1 cellular context compared by ENCODE assay signal in the genomic region with DNA sequence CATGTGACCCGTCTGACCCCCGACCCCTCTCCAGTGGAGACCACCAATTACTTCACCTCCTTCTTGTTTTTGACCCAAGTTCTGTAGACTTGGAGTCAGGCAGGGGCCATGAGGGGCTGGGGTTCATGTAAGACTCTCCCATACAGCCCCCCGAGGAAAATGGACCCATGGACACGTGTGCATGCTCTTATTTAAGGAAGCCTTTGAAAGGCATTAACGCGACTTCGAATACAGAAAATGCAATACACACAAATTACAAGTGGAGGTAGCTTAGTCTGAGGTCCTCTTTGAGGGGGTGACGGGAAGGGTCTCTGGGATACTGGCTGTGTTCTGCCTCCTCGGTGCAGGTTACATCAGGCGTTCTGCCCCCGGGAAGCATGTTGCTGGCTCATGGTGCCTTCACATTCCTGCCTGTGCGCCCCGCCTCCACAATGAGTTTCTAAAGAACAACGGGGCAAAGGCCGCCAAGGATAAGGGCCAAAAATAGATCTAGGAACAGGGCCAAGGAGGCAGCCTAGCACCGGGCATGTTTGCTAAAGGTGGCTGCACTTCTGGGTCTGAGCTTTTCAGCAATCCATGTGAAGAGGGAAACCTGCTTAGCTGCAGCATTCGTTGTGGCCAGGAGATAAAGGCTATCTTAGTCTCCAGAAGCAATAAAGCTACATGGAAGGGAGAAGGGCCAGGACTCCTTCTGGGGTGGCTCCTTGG.
TF ChIP-seq lines count a peak whose summit lies in the region.

No MANE protein-coding gene starts in this region.

TF ChIP-seq in K562, 482 proteins besides CTCF, POLR2A, EP300 and RAD21 (continued from another document and continues in another):
- TF ChIP-seq, protein P1, sequence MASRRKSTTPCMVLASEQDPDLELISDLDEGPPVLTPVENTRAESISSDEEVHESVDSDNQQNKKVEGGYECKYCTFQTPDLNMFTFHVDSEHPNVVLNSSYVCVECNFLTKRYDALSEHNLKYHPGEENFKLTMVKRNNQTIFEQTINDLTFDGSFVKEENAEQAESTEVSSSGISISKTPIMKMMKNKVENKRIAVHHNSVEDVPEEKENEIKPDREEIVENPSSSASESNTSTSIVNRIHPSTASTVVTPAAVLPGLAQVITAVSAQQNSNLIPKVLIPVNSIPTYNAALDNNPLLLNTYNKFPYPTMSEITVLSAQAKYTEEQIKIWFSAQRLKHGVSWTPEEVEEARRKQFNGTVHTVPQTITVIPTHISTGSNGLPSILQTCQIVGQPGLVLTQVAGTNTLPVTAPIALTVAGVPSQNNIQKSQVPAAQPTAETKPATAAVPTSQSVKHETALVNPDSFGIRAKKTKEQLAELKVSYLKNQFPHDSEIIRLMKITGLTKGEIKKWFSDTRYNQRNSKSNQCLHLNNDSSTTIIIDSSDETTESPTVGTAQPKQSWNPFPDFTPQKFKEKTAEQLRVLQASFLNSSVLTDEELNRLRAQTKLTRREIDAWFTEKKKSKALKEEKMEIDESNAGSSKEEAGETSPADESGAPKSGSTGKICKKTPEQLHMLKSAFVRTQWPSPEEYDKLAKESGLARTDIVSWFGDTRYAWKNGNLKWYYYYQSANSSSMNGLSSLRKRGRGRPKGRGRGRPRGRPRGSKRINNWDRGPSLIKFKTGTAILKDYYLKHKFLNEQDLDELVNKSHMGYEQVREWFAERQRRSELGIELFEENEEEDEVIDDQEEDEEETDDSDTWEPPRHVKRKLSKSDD (conservative IDR thresholded peaks at IDR 0.05; ENCODE audit: low read length) = no peak
- TF ChIP-seq, protein P2, sequence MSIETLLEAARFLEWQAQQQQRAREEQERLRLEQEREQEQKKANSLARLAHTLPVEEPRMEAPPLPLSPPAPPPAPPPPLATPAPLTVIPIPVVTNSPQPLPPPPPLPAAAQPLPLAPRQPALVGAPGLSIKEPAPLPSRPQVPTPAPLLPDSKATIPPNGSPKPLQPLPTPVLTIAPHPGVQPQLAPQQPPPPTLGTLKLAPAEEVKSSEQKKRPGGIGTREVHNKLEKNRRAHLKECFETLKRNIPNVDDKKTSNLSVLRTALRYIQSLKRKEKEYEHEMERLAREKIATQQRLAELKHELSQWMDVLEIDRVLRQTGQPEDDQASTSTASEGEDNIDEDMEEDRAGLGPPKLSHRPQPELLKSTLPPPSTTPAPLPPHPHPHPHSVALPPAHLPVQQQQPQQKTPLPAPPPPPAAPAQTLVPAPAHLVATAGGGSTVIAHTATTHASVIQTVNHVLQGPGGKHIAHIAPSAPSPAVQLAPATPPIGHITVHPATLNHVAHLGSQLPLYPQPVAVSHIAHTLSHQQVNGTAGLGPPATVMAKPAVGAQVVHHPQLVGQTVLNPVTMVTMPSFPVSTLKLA (conservative IDR thresholded peaks at IDR 0.05) = peak; percentile 55 to 64; a peak in 3 of 4 replicates
- TF ChIP-seq ZC3H8 (IDR thresholded peaks at IDR 0.05) (no peak), ELF4 (CRISPR knock-in tag; IDR thresholded peaks at IDR 0.05) (no peak), ZNF3 (CRISPR knock-in tag; IDR thresholded peaks at IDR 0.05) (no peak), FOXA3 (CRISPR knock-in tag; conservative IDR thresholded peaks at IDR 0.05 in 1 of 2, IDR thresholded peaks at IDR 0.05 in 1 of 2) (peak; percentile 18 to 89; a peak in 2 of 4 replicates), TEAD1 (CRISPR knock-in tag; IDR thresholded peaks at IDR 0.05) (peak in 1 of 2 experiments; percentile 66; a peak in 2 of 4 replicates), PHF8 (IDR thresholded peaks at IDR 0.05; ENCODE audit: borderline replicate concordance, low read length) (peak; percentile 0; the same call in 1 of the 2 replicates), TRIM28 (IDR thresholded peaks at IDR 0.05) (no peak), MYNN (IDR thresholded peaks at IDR 0.05) (peak; percentile 85), MYNN (CRISPR knock-in tag; IDR thresholded peaks at IDR 0.05) (no peak), ZNF551 (CRISPR knock-in tag; IDR thresholded peaks at IDR 0.05) (no peak), MAZ (CRISPR knock-in tag; conservative IDR thresholded peaks at IDR 0.05 in 1 of 2, IDR thresholded peaks at IDR 0.05 in 1 of 2) (no peak), RAD51 (IDR thresholded peaks at IDR 0.05; ENCODE audit: borderline replicate concordance, low read depth) (no peak), CTBP1 (IDR thresholded peaks at IDR 0.05; ENCODE audit: borderline replicate concordance) (peak; percentile 60; the same call in 1 of the 2 replicates), ZNF165 (CRISPR knock-in tag; IDR thresholded peaks at IDR 0.05; ENCODE audit: borderline replicate concordance) (no peak), FUS (optimal IDR thresholded peaks at IDR 0.05; ENCODE audit: low read depth, low read length) (no peak), CEBPB (tag; IDR thresholded peaks at IDR 0.05) (0 out of 2 replicates have a peak, but pooled peaks have one; percentile 23), PPARD (CRISPR knock-in tag; IDR thresholded peaks at IDR 0.05) (no peak), PHB (CRISPR knock-in tag; IDR thresholded peaks at IDR 0.05) (no peak), GTF2A2 (tag; IDR thresholded peaks at IDR 0.05) (no peak), HDAC6 (IDR thresholded peaks at IDR 0.05; ENCODE audit: low read depth, low read length) (no peak), ZNF583 (CRISPR knock-in tag; IDR thresholded peaks at IDR 0.05) (no peak; the same call in 1 of the 2 replicates), YBX1 (IDR thresholded peaks at IDR 0.05) (no peak), ZNF431 (CRISPR knock-in tag; IDR thresholded peaks at IDR 0.05) (no peak; the same call in 1 of the 2 replicates), ATF1 (CRISPR knock-in tag; IDR thresholded peaks at IDR 0.05) (no peak), ATF1 (tag; IDR thresholded peaks at IDR 0.05) (0 out of 2 replicates have a peak, but pooled peaks have one; percentile 32), HMGN3 (IDR thresholded peaks at IDR 0.05; ENCODE audit: borderline replicate concordance, extremely low read depth, insufficient read length, low read depth, low read length) (no peak), SMAD3 (CRISPR knock-in tag; conservative IDR thresholded peaks at IDR 0.05) (no peak)
- TF ChIP-seq, protein P3, sequence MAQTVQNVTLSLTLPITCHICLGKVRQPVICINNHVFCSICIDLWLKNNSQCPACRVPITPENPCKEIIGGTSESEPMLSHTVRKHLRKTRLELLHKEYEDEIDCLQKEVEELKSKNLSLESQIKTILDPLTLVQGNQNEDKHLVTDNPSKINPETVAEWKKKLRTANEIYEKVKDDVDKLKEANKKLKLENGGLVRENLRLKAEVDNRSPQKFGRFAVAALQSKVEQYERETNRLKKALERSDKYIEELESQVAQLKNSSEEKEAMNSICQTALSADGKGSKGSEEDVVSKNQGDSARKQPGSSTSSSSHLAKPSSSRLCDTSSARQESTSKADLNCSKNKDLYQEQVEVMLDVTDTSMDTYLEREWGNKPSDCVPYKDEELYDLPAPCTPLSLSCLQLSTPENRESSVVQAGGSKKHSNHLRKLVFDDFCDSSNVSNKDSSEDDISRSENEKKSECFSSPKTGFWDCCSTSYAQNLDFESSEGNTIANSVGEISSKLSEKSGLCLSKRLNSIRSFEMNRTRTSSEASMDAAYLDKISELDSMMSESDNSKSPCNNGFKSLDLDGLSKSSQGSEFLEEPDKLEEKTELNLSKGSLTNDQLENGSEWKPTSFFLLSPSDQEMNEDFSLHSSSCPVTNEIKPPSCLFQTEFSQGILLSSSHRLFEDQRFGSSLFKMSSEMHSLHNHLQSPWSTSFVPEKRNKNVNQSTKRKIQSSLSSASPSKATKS (CRISPR knock-in tag; IDR thresholded peaks at IDR 0.05) = no peak
- TF ChIP-seq, protein P4, sequence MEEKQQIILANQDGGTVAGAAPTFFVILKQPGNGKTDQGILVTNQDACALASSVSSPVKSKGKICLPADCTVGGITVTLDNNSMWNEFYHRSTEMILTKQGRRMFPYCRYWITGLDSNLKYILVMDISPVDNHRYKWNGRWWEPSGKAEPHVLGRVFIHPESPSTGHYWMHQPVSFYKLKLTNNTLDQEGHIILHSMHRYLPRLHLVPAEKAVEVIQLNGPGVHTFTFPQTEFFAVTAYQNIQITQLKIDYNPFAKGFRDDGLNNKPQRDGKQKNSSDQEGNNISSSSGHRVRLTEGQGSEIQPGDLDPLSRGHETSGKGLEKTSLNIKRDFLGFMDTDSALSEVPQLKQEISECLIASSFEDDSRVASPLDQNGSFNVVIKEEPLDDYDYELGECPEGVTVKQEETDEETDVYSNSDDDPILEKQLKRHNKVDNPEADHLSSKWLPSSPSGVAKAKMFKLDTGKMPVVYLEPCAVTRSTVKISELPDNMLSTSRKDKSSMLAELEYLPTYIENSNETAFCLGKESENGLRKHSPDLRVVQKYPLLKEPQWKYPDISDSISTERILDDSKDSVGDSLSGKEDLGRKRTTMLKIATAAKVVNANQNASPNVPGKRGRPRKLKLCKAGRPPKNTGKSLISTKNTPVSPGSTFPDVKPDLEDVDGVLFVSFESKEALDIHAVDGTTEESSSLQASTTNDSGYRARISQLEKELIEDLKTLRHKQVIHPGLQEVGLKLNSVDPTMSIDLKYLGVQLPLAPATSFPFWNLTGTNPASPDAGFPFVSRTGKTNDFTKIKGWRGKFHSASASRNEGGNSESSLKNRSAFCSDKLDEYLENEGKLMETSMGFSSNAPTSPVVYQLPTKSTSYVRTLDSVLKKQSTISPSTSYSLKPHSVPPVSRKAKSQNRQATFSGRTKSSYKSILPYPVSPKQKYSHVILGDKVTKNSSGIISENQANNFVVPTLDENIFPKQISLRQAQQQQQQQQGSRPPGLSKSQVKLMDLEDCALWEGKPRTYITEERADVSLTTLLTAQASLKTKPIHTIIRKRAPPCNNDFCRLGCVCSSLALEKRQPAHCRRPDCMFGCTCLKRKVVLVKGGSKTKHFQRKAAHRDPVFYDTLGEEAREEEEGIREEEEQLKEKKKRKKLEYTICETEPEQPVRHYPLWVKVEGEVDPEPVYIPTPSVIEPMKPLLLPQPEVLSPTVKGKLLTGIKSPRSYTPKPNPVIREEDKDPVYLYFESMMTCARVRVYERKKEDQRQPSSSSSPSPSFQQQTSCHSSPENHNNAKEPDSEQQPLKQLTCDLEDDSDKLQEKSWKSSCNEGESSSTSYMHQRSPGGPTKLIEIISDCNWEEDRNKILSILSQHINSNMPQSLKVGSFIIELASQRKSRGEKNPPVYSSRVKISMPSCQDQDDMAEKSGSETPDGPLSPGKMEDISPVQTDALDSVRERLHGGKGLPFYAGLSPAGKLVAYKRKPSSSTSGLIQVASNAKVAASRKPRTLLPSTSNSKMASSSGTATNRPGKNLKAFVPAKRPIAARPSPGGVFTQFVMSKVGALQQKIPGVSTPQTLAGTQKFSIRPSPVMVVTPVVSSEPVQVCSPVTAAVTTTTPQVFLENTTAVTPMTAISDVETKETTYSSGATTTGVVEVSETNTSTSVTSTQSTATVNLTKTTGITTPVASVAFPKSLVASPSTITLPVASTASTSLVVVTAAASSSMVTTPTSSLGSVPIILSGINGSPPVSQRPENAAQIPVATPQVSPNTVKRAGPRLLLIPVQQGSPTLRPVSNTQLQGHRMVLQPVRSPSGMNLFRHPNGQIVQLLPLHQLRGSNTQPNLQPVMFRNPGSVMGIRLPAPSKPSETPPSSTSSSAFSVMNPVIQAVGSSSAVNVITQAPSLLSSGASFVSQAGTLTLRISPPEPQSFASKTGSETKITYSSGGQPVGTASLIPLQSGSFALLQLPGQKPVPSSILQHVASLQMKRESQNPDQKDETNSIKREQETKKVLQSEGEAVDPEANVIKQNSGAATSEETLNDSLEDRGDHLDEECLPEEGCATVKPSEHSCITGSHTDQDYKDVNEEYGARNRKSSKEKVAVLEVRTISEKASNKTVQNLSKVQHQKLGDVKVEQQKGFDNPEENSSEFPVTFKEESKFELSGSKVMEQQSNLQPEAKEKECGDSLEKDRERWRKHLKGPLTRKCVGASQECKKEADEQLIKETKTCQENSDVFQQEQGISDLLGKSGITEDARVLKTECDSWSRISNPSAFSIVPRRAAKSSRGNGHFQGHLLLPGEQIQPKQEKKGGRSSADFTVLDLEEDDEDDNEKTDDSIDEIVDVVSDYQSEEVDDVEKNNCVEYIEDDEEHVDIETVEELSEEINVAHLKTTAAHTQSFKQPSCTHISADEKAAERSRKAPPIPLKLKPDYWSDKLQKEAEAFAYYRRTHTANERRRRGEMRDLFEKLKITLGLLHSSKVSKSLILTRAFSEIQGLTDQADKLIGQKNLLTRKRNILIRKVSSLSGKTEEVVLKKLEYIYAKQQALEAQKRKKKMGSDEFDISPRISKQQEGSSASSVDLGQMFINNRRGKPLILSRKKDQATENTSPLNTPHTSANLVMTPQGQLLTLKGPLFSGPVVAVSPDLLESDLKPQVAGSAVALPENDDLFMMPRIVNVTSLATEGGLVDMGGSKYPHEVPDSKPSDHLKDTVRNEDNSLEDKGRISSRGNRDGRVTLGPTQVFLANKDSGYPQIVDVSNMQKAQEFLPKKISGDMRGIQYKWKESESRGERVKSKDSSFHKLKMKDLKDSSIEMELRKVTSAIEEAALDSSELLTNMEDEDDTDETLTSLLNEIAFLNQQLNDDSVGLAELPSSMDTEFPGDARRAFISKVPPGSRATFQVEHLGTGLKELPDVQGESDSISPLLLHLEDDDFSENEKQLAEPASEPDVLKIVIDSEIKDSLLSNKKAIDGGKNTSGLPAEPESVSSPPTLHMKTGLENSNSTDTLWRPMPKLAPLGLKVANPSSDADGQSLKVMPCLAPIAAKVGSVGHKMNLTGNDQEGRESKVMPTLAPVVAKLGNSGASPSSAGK (IDR thresholded peaks at IDR 0.05) = peak; percentile 81
